8 cellular contexts compared by ENCODE assay signal in the genomic region with DNA sequence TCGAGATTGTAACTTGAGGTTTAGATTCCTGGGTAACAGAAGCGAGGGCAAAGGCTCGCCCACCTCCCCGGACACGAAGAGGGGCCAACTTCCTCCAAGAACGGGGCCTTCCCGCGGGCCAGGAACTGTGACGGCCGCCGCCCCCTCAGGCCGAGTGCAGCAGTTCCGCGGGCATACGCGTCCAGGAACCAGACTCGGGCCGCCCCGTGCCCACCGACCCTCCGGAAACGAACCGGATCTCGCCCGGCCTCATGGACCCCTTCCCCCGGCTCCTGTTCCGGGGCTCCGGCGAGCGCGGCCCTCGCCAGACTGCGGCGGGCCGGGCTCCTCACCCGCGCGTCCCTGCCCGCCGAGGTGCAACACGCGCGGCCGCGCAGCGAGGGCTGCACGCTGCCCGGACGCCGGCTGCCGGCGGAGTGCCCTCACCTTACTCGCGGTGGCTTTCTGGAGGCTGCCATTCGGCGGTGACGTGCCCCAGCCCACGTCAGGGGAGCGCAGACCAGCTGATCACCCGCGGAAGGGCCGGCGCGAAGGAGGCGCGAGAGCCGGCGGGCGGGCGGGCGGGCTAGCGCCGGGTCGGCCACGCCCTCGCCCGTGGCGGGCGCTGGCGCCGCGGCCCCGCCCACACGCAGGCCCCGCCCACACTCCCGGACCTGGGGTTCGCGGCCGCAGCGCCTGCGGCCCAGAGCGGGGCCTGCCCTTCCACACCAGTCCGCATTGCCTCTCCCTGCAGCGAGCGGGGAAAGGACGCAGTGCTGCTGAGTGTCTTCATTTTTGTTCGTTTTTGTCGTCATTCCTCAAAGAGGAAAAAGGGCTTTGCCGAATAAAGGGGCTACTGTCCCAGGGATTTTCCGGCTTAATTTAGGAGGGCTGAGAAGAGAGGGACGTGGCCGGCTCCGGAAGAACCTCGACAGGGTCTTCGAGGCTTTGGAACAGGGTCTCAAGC. TPM values are rescaled to one million over a fixed set of nuclear protein-coding genes. Genes with fewer than 3 reads are reported as not detected.
A peak's percentile ranks its signal among the peaks of the same experiment; 100 is the strongest.
DNase-seq lines count a peak whose midpoint lies in the region; ATAC-seq and TF ChIP-seq lines count a peak whose summit lies in the region.

A gene (minus strand): TSS at position 536 of the 946 bp plus-strand sequence. CDS start 78 bp downstream, at position 458.

- H3K36me3 Mint-ChIP-seq in natural killer cell treated with Interleukin-12 subunit alpha and Interleukin-12 subunit beta and Interleukin-15 and Interleukin-18, amount 100 ng/mL, for 72 hours = no peaks in the 10 kb centered on the region

- no peaks in the 10 kb centered on the region for H3K9me3 Mint-ChIP-seq in natural killer cell treated with Interleukin-12 subunit alpha and Interleukin-12 subunit beta and Interleukin-15 and Interleukin-18, amount 100 ng/mL, for 72 hours

- peak within 1 kb of the TSS; percentile 79 for H3K4me3 Mint-ChIP-seq in natural killer cell treated with Interleukin-12 subunit alpha and Interleukin-12 subunit beta and Interleukin-15 and Interleukin-18, amount 100 ng/mL, for 72 hours

- H3K27me3 Mint-ChIP-seq in natural killer cell treated with Interleukin-12 subunit alpha and Interleukin-12 subunit beta and Interleukin-15 and Interleukin-18, amount 100 ng/mL, for 72 hours = no peaks in the 10 kb centered on the region

- H3K4me1 Mint-ChIP-seq in natural killer cell treated with Interleukin-12 subunit alpha and Interleukin-12 subunit beta and Interleukin-15 and Interleukin-18, amount 100 ng/mL, for 72 hours (ENCODE audit: low read depth in 2 of 2) = peaks cover 46 to 56% of the 10 kb centered on the region in 2 donors

- peak within 1 kb of the TSS; percentile 60 to 94 for H3K27ac Mint-ChIP-seq in natural killer cell treated with Interleukin-12 subunit alpha and Interleukin-12 subunit beta and Interleukin-15 and Interleukin-18, amount 100 ng/mL, for 72 hours

- peak; percentile 96 for DNase-seq in DMS53 (lab: John Stamatoyannopoulos, UW)
- peak; percentile 80 for DNase-seq in HuH-7 (ENCODE audit: low spot score)
- DNase-seq in RPMI8226 = peak; percentile 84
- DNase-seq in activated T-helper 1 cell treated with anti-CD3 and anti-CD28 coated beads, Interleukin-2, amount 50 U/mL, for 16 hours (ENCODE audit: low read depth in 1 of 2, low spot score in 1 of 2) = peak; percentile 38 to 71
- peak; percentile 76 for DNase-seq in fibroblast of mammary gland (ENCODE audit: low read depth)
- DNase-seq in natural killer cell treated with Interleukin-12 subunit alpha and Interleukin-12 subunit beta and Interleukin-15 and Interleukin-18, amount 100 ng/mL, for 72 hours (ENCODE audit: low spot score) = peak; percentile 92
- peak; percentile 73 for DNase-seq in stimulated activated naive CD4-positive, alpha-beta T cell treated with Interleukin-2 at 50 U/mL for 16 hours (lab: John Stamatoyannopoulos, UW)

- peak within 1 kb of the TSS; percentile 79 for H3K4me3 ChIP-seq in fibroblast of mammary gland (ENCODE audit: control insufficient read depth, low read depth, low read length)

- no peak for TF ChIP-seq CTCF in fibroblast of mammary gland (conservative IDR thresholded peaks at IDR 0.05; ENCODE audit: control insufficient read depth, insufficient read depth, low read depth, low read length)

- peak; percentile 95 for ATAC-seq in GM21526 (IDR thresholded peaks at IDR 0.05; ENCODE audit: low FRiP score, unreplicated experiment)
- ATAC-seq in natural killer cell treated with Interleukin-12 subunit alpha and Interleukin-12 subunit beta and Interleukin-15 and Interleukin-18, amount 100 ng/mL, for 72 hours = peak; percentile 98 to 99

RNA-seq across cellular contexts. Expression of the gene that starts here (rescaled TPM):
- total RNA-seq in natural killer cell treated with Interleukin-12 subunit alpha and Interleukin-12 subunit beta and Interleukin-15 and Interleukin-18, amount 100 ng/mL, for 72 hours = 10 to 100 TPM; 98.8 to 99.9 TPM

Comparison
In these comparisons a context has a peak if more than half of its experiments do, and no peak if none do; other contexts are left out.
1. Peak in every context shown above with its lines: DNase-seq, ATAC-seq and H3K4me3 ChIP-seq.